Comparison of ENCODE assay signal across 26 cellular contexts in the genomic region with DNA sequence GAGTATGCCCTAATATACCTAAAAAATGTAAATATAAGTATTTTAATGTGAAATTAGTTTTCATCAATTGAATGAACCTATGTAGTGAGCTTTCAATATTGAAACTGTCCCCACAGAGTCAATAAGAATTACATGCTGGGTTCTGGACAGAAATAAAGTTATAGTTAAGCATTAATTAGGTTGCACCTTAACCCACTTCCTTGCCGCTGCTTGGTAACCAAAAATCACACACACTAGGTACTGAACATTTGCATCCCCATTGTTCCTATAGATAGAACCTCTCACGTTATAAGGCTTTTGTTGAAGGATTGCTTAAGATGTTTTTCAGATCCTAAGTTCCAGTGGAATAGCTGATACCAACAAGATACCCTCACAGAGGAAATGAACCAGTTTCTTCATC.
"Had no signal": no experiment of that assay in that cellular context is flagged by ENCODE, and none has a peak within 500 bp of the region (broad histone marks: within the 10 kb centered on the region; RNA-seq: fewer than 3 reads in every experiment).

No MANE protein-coding gene starts in this region.

- H3K36me3 ChIP-seq: esophagus squamous epithelium, gastrocnemius medialis, heart right ventricle, left lung, lower lobe of right lung had no signal

- FAIRE-seq: endometrium, keratinocyte had no signal

- DNase-seq: cortex of kidney; effector CD8-positive, alpha-beta T cell; effector memory CD8-positive, alpha-beta T cell; endodermal cell; erythroblast; esophagus squamous epithelium; foreskin fibroblast; foreskin melanocyte; gastrocnemius medialis; glutamatergic neuron; head of caudate nucleus; heart right ventricle; hippocampal formation; left cardiac atrium; left lung; left ventricle myocardium superior; lower lobe of right lung; mesenchymal stem cell; mucosa of descending colon; naive B cell had no signal

- H3K27me3 ChIP-seq: esophagus squamous epithelium, gastrocnemius medialis, left lung had no signal

- H3K4me3 ChIP-seq: esophagus squamous epithelium, gastrocnemius medialis, heart right ventricle, left lung, lower lobe of right lung, mucosa of descending colon had no signal

- H3K27me3 Mint-ChIP-seq: dendritic cell treated with granulocyte-macrophage colony-stimulating factor and Interleukin-4, amounts not matched to agents 40 ng/mL and 50 ng/mL, for 4 days; effector memory CD8-positive, alpha-beta T cell; naive B cell had no signal

- H3K9me3 ChIP-seq: esophagus squamous epithelium, gastrocnemius medialis, heart right ventricle, left lung, lower lobe of right lung, mucosa of descending colon had no signal

- H3K4me3 Mint-ChIP-seq: dendritic cell treated with granulocyte-macrophage colony-stimulating factor and Interleukin-4, amounts not matched to agents 40 ng/mL and 50 ng/mL, for 4 days; effector memory CD8-positive, alpha-beta T cell; endodermal cell; mesothelial cell of epicardium; naive B cell had no signal

- H3K27ac ChIP-seq: epithelial cell of prostate, esophagus squamous epithelium, gastrocnemius medialis, heart right ventricle, left lung, lower lobe of right lung had no signal

- H3K27ac Mint-ChIP-seq: dendritic cell treated with granulocyte-macrophage colony-stimulating factor and Interleukin-4, amounts not matched to agents 40 ng/mL and 50 ng/mL, for 4 days; effector memory CD8-positive, alpha-beta T cell; endodermal cell; mesothelial cell of epicardium; naive B cell had no signal

- H3K4me1 Mint-ChIP-seq: endodermal cell, naive B cell had no signal

- H3K9me3 Mint-ChIP-seq: dendritic cell treated with granulocyte-macrophage colony-stimulating factor and Interleukin-4, amounts not matched to agents 40 ng/mL and 50 ng/mL, for 4 days; endodermal cell; mesothelial cell of epicardium had no signal

- H3K4me1 ChIP-seq: esophagus squamous epithelium, gastrocnemius medialis, heart right ventricle, lower lobe of right lung had no signal

- ATAC-seq: effector memory CD8-positive, alpha-beta T cell; esophagus mucosa; gastrocnemius medialis; heart right ventricle; left cardiac atrium; left ventricle myocardium superior; lower lobe of right lung; mucosa of descending colon had no signal

- H3K36me3 Mint-ChIP-seq: mesothelial cell of epicardium, naive B cell had no signal
